Comparison of ENCODE assay signal across 10 cellular contexts in the genomic region with DNA sequence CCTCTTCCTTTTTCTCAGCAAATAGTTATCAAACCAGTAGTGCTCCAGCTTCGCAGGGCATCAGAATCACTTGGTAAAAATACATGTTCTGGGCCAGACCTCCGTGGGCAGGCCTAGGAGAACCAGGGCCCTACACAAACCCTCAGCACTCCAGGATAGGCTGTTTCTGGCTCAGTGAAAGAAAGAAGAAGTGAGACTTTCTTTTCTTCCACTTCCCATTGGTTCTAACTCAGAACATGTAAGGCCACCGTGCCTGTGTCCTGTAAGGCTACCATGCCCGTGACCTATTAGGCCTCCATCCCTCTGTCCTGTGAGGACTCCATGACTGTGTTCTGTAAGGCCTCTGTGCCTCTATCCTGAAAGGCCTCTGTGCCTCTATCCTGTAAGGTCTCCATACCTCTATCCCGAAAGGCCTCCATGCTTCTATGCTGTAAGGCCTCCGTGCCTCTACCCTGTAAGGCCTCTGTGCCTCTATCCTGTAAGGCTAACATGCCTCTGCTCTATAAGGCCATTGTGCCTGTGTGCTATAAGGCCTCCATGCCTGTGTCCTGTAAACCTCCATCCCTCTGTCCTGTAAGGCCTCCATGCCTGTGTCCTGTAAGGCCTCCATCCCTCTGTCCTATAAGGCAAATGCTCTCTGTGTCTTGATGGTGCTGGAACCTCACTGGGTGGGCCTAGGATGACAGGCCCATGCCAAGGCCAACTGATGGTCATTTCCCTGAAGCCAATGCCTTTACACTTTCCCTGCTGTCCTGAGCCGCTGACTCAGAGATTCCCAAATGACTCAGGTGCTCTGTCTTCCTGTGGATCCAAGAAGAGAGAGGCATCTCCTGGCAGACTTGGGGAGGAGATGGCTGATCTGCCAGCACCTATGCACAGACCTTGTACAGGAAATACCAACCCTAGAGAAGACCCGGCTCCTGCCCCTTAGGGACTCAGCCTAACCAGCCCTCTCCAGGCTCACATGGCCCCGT.
DNase-seq lines count a peak whose midpoint lies in the region; ATAC-seq and TF ChIP-seq lines count a peak whose summit lies in the region.
"Had no signal": no experiment of that assay in that cellular context is flagged by ENCODE, and none has a peak within 500 bp of the region (broad histone marks: within the 10 kb centered on the region; RNA-seq: fewer than 3 reads in every experiment).

No MANE protein-coding gene starts in this region.

- ATAC-seq in GM21526 (IDR thresholded peaks at IDR 0.05; ENCODE audit: low FRiP score, unreplicated experiment) (peak; percentile 79), HG03139 (IDR thresholded peaks at IDR 0.05; ENCODE audit: unreplicated experiment) (peak; percentile 64), HG03442 (IDR thresholded peaks at IDR 0.05; ENCODE audit: unreplicated experiment) (no peak)

- in situ Hi-C loops in GM13976 (cut with MboI; ENCODE audit: low sequenced_read_pairs, unreplicated experiment), result no loop called here
- in situ Hi-C loops in mammary epithelial cell (cut with MboI; ENCODE audit: low sequenced_read_pairs in 2 of 2), result loop anchor here in 1 of 2 donors (10.0 kb wide), 1 partner anchor 173 kb away; a partner anchor contains a TSS

- H3K9ac ChIP-seq in mammary epithelial cell (ENCODE audit: insufficient read depth, low read length), result no peak overlapping the region

- H3K4me1 ChIP-seq in mammary epithelial cell (ENCODE audit: insufficient read depth, low read length), result peaks cover 18% of the 10 kb centered on the region

- BruUV-seq in mammary epithelial cell (replicated peaks; lab: Mats Ljungman, UMichigan), result no TSS peak

- peak overlapping the region; percentile 44 for H2AFZ ChIP-seq in mammary epithelial cell (ENCODE audit: low read depth, low read length)

- peak; percentile 35 for DNase-seq in GM13976 (ENCODE audit: low spot score)
- no peak for DNase-seq in mammary epithelial cell
- DNase-seq in hypothalamus (lab: John Stamatoyannopoulos, UW), result no peak
- DNase-seq in activated T-cell treated with anti-CD3 and anti-CD28 coated beads for 4 hours, result no peak
- DNase-seq in NCI-H2196 treated with DMSO at 0.1 percent for 48 hours (lab: John Stamatoyannopoulos, UW; ENCODE audit: unreplicated experiment), result no peak

- no peak overlapping the region for H3K4me2 ChIP-seq in mammary epithelial cell (ENCODE audit: insufficient read depth, low read depth, low read length)

- WGBS in mammary epithelial cell (ENCODE audit: low coverage, missing lambda C conversion rate), result 90% methylated on average over 6 of the region's 9 CpGs

- H3K36me3 ChIP-seq in mammary epithelial cell (ENCODE audit: insufficient read depth, low read length), result no peaks in the 10 kb centered on the region
- H3K36me3 ChIP-seq: heart right ventricle had no signal

- H3K79me2 ChIP-seq in mammary epithelial cell (ENCODE audit: insufficient read depth, low read length), result no peaks in the 10 kb centered on the region

- no peaks in the 10 kb centered on the region for H3K27me3 ChIP-seq in mammary epithelial cell (ENCODE audit: insufficient read depth, low read length)
- H3K27me3 ChIP-seq: heart right ventricle had no signal

- no peaks in the 10 kb centered on the region for H3K9me3 ChIP-seq in mammary epithelial cell (replicated peaks; ENCODE audit: insufficient read depth, low read length)
- H3K9me3 ChIP-seq: heart right ventricle had no signal

- intact Hi-C loops in mammary epithelial cell (cut with micrococcal nuclease), result loop anchor here (2.0 to 5.0 kb wide), 4 partner anchors 51 to 269 kb away; a partner anchor contains a TSS

- dilution Hi-C loops in mammary epithelial cell (cut with HindIII; ENCODE audit: low sequenced_read_pairs), result loop anchor here (5.0 kb wide), 2 partner anchors 51 to 54 kb away; no protein-coding TSS in a partner anchor

- CTCF ChIA-PET in mammary epithelial cell (lab: Charles Lee; ENCODE audit: low non-redundant PET), result interaction anchor here (0.8 kb wide), 1 partner anchor 870 kb away, joined by 5 read pairs; no protein-coding TSS in a partner anchor

- no peak overlapping the region for H3K4me3 ChIP-seq in mammary epithelial cell (replicated peaks in 1 of 3; ENCODE audit: insufficient read depth in 1 of 3, low read depth in 2 of 3, low read length in 3 of 3)
- H3K4me3 ChIP-seq: heart right ventricle, SK-N-MC had no signal

- no peak overlapping the region for H3K27ac ChIP-seq in mammary epithelial cell (ENCODE audit: insufficient read depth, low read depth, low read length)
- H3K27ac ChIP-seq: heart right ventricle, SK-N-MC had no signal

- no peaks in the 10 kb centered on the region for H4K20me1 ChIP-seq in mammary epithelial cell (ENCODE audit: insufficient read depth, low read length)

- TF ChIP-seq CTCF in GM13976 (IDR thresholded peaks at IDR 0.05; ENCODE audit: borderline replicate concordance, control extremely low read depth, extremely low read depth, insufficient read depth, missing control alignments) (no peak), mammary epithelial cell (conservative IDR thresholded peaks at IDR 0.05 in 1 of 2, IDR thresholded peaks at IDR 0.05 in 1 of 2; ENCODE audit: extremely low read depth in 1 of 2, insufficient read depth in 1 of 2, low read depth in 1 of 2, low read length in 2 of 2) (no peak)
